ENCODE assay signal across 1 cellular context in the genomic region with DNA sequence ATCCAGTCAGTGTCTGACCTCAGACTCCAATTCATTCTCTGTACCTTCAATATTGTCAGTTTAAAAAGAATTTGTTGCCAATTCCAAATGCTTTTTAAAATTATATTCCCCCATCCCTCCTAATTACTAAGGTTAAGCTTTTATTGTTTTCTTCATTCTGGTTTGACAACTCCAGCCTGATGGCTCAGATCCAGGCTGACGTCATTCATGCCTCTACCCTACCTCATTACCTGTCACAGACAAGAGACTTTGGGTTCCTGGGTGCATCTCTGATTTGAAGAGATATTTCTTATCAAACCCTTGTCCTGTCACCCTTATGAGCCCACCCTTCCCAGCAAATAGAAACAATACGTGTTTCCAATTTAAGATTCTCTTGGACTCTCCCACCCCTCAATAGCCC.
TF ChIP-seq lines count a peak whose summit lies in the region.

No MANE protein-coding gene starts in this region.

TF ChIP-seq in GM23338, 12 proteins besides CTCF, POLR2A, EP300 and RAD21 (continued from another document):
- TF ChIP-seq, protein P1, sequence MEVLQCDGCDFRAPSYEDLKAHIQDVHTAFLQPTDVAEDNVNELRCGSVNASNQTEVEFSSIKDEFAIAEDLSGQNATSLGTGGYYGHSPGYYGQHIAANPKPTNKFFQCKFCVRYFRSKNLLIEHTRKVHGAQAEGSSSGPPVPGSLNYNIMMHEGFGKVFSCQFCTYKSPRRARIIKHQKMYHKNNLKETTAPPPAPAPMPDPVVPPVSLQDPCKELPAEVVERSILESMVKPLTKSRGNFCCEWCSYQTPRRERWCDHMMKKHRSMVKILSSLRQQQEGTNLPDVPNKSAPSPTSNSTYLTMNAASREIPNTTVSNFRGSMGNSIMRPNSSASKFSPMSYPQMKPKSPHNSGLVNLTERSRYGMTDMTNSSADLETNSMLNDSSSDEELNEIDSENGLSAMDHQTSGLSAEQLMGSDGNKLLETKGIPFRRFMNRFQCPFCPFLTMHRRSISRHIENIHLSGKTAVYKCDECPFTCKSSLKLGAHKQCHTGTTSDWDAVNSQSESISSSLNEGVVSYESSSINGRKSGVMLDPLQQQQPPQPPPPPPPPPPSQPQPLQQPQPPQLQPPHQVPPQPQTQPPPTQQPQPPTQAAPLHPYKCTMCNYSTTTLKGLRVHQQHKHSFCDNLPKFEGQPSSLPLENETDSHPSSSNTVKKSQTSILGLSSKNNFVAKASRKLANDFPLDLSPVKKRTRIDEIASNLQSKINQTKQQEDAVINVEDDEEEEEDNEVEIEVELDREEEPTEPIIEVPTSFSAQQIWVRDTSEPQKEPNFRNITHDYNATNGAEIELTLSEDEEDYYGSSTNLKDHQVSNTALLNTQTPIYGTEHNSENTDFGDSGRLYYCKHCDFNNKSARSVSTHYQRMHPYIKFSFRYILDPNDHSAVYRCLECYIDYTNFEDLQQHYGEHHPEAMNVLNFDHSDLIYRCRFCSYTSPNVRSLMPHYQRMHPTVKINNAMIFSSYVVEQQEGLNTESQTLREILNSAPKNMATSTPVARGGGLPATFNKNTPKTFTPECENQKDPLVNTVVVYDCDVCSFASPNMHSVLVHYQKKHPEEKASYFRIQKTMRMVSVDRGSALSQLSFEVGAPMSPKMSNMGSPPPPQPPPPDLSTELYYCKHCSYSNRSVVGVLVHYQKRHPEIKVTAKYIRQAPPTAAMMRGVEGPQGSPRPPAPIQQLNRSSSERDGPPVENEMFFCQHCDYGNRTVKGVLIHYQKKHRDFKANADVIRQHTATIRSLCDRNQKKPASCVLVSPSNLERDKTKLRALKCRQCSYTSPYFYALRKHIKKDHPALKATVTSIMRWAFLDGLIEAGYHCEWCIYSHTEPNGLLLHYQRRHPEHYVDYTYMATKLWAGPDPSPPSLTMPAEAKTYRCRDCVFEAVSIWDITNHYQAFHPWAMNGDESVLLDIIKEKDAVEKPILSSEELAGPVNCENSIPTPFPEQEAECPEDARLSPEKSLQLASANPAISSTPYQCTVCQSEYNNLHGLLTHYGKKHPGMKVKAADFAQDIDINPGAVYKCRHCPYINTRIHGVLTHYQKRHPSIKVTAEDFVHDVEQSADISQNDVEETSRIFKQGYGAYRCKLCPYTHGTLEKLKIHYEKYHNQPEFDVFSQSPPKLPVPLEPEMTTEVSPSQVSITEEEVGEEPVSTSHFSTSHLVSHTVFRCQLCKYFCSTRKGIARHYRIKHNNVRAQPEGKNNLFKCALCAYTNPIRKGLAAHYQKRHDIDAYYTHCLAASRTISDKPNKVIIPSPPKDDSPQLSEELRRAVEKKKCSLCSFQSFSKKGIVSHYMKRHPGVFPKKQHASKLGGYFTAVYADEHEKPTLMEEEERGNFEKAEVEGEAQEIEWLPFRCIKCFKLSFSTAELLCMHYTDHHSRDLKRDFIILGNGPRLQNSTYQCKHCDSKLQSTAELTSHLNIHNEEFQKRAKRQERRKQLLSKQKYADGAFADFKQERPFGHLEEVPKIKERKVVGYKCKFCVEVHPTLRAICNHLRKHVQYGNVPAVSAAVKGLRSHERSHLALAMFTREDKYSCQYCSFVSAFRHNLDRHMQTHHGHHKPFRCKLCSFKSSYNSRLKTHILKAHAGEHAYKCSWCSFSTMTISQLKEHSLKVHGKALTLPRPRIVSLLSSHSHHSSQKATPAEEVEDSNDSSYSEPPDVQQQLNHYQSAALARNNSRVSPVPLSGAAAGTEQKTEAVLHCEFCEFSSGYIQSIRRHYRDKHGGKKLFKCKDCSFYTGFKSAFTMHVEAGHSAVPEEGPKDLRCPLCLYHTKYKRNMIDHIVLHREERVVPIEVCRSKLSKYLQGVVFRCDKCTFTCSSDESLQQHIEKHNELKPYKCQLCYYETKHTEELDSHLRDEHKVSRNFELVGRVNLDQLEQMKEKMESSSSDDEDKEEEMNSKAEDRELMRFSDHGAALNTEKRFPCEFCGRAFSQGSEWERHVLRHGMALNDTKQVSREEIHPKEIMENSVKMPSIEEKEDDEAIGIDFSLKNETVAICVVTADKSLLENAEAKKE (CRISPR knock-in tag; IDR thresholded peaks at IDR 0.05) = no peak
- no peak for TF ChIP-seq EZH2 (IDR thresholded peaks at IDR 0.05; ENCODE audit: low read depth, unreplicated experiment)
- no peak for TF ChIP-seq ZNF114 (CRISPR knock-in tag; IDR thresholded peaks at IDR 0.05)
- no peak for TF ChIP-seq EZH2phosphoT487 (IDR thresholded peaks at IDR 0.05; ENCODE audit: unreplicated experiment)
- TF ChIP-seq ETS1 (IDR thresholded peaks at IDR 0.05) = no peak
- TF ChIP-seq ZNF331 (CRISPR knock-in tag; IDR thresholded peaks at IDR 0.05; ENCODE audit: low read depth) = no peak
- TF ChIP-seq NANOG (IDR thresholded peaks at IDR 0.05; ENCODE audit: borderline replicate concordance) = no peak
- no peak for TF ChIP-seq POLR2AphosphoS5 (IDR thresholded peaks at IDR 0.05; ENCODE audit: low read depth)
- no peak for TF ChIP-seq CREB1 (CRISPR knock-in tag; IDR thresholded peaks at IDR 0.05; ENCODE audit: low read depth)
- TF ChIP-seq JUNB (IDR thresholded peaks at IDR 0.05; ENCODE audit: unreplicated experiment) = no peak
- TF ChIP-seq STAT1 (IDR thresholded peaks at IDR 0.05; ENCODE audit: unreplicated experiment) = no peak
